13 cellular contexts compared by ENCODE assay signal in the genomic region with DNA sequence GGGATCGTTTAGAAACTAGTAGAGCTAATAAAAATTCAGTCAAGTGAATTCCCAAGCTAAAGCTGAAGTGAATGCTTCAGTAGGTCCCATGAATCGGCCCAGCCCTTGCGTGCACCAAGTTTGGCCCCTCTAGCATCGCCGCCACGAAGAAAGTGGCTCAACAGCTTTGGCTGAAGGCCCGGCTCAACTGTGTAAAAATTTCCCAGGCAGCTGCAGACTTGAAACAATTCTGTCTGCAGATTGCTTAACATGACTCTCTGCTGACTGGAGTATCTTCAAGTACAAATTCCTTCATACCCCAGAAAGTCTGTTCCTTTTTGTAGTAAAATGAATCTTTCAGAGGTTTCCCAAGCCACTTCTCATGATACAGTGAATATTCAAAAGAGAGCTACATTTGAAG. TPM values are rescaled to one million over a fixed set of nuclear protein-coding genes. Genes with fewer than 3 reads are reported as not detected.
A peak's percentile ranks its signal among the peaks of the same experiment; 100 is the strongest.
DNase-seq lines count a peak whose midpoint lies in the region; ATAC-seq and TF ChIP-seq lines count a peak whose summit lies in the region.
"Had no signal": no experiment of that assay in that cellular context is flagged by ENCODE, and none has a peak within 500 bp of the region (broad histone marks: within the 10 kb centered on the region; RNA-seq: fewer than 3 reads in every experiment).

No MANE protein-coding gene starts in this region.

- H3K9me2 ChIP-seq in hepatocyte (replicated peaks; ENCODE audit: insufficient read depth) = no peaks in the 10 kb centered on the region

- H3K27ac ChIP-seq in brain microvascular endothelial cell (no peak overlapping the region), hepatocyte (peak overlapping the region; percentile 41)

- H3K36me3 ChIP-seq in brain microvascular endothelial cell (replicated peaks) (no peaks in the 10 kb centered on the region), hepatocyte (replicated peaks; ENCODE audit: insufficient read depth, low read depth) (no peaks in the 10 kb centered on the region)

- no peaks in the 10 kb centered on the region for H4K20me1 ChIP-seq in hepatocyte (ENCODE audit: insufficient read depth, poor library complexity, severe bottlenecking)

- ATAC-seq in GM18519 (IDR thresholded peaks at IDR 0.05; ENCODE audit: low FRiP score, unreplicated experiment) = no peak
- ATAC-seq: HCT116 had no signal

- H3K4me3 ChIP-seq in brain microvascular endothelial cell (ENCODE audit: low read depth, low read length) (no peak overlapping the region), hepatocyte (no peak overlapping the region)

- TF ChIP-seq CTCF in brain microvascular endothelial cell (IDR thresholded peaks at IDR 0.05; ENCODE audit: low read depth, low read length, missing control alignments) (no peak), hepatocyte (IDR thresholded peaks at IDR 0.05; ENCODE audit: poor library complexity) (no peak)

- WGBS in hepatocyte (ENCODE audit: low lambda C conversion rate, missing lambda C conversion rate) = 58% methylated on average over 7 of the region's 7 CpGs

- no peak overlapping the region for H3K4me2 ChIP-seq in hepatocyte

- peaks cover 2% of the 10 kb centered on the region for H3K79me2 ChIP-seq in hepatocyte

- DNase-seq in EL = peak; percentile 47
- peak; percentile 24 for DNase-seq in brain microvascular endothelial cell
- peak; percentile 51 for DNase-seq in hepatocyte (ENCODE audit: low spot score)
- peak; percentile 79 for DNase-seq in renal cortical epithelial cell (ENCODE audit: low read depth)
- DNase-seq in mesenteric fat pad (ENCODE audit: low spot score) = no peak
- DNase-seq in stimulated activated CD4-positive, alpha-beta T cell treated with anti-CD3 and anti-CD28 coated beads, Interleukin-1b, Interleukin-23, amount 100 ng/mL, for 48 hours = no peak
- DNase-seq in NCI-H510A treated with DMSO at 0.1 percent for 48 hours (lab: John Stamatoyannopoulos, UW) = no peak
- DNase-seq: activated effector memory CD4-positive, alpha-beta T cell treated with Interleukin-2 at 50 U/mL for 16 hours; Calu3; naive B cell; NCI-H2107 had no signal

- in situ Hi-C loops in brain microvascular endothelial cell (cut with HindIII; ENCODE audit: low pct_ligation_motif_present, low sequenced_read_pairs) = no loop called here

- H3K27me3 ChIP-seq in brain microvascular endothelial cell (replicated peaks) (no peaks in the 10 kb centered on the region), hepatocyte (no peaks in the 10 kb centered on the region)

- no peak overlapping the region for H2AFZ ChIP-seq in hepatocyte

- no peaks in the 10 kb centered on the region for H3K4me1 ChIP-seq in hepatocyte (ENCODE audit: insufficient read depth)

- no peaks in the 10 kb centered on the region for H3K9me3 ChIP-seq in hepatocyte (ENCODE audit: low read depth)

RNA-seq across cellular contexts. Expression of a gene that starts 32.7 kb away (rescaled TPM):
- total RNA-seq in hepatocyte (14.5 and 17.5 TPM in 2 replicates), renal cortical epithelial cell (11.1 and 31.0 TPM in 2 replicates), mesenteric fat pad (12.2 TPM)
- polyA plus RNA-seq in hepatocyte = 4.6 and 5.4 TPM in 2 replicates

Comparison
In these comparisons a context has a peak if more than half of its experiments do, and no peak if none do; other contexts are left out.
1. DNase-seq: peak in EL (single experiment), brain microvascular endothelial cell (single experiment), hepatocyte (single experiment) and renal cortical epithelial cell (single experiment); none in mesenteric fat pad (single experiment), stimulated activated CD4-positive, alpha-beta T cell treated with anti-CD3 and anti-CD28 coated beads, Interleukin-1b, Interleukin-23, amount 100 ng/mL, for 48 hours (single experiment) and NCI-H510A treated with DMSO at 0.1 percent for 48 hours (single experiment).